8 cellular contexts compared by ENCODE assay signal in genomic region chr10:23051278-23051677, GRCh38.
"Had no signal": no experiment of that assay in that cellular context is flagged by ENCODE, and none has a peak within 500 bp of the region (broad histone marks: within the 10 kb centered on the region; RNA-seq: fewer than 3 reads in every experiment).

No MANE protein-coding gene starts in this region.

- H3K9me3 Mint-ChIP-seq: H9 had no signal

- FAIRE-seq: H1, H54, HTR-8/SVneo had no signal

- H3K4me3 Mint-ChIP-seq: H9 had no signal

- DNase-seq: GM23248, H9, HCEC 1CT, IMR-90, KBM-7 had no signal

- H3K27ac ChIP-seq: GM23248 had no signal

- H3K9ac ChIP-seq: GM23248 had no signal

- H2AFZ ChIP-seq: GM23248 had no signal

- H3K4me3 ChIP-seq: GM23248 had no signal
